Comparison of ENCODE assay signal across 18 cellular contexts in genomic region chr12:25734529-25735180, GRCh38.
DNase-seq lines count a peak whose midpoint lies in the region; ATAC-seq and TF ChIP-seq lines count a peak whose summit lies in the region.
"Had no signal": no experiment of that assay in that cellular context is flagged by ENCODE, and none has a peak within 500 bp of the region (broad histone marks: within the 10 kb centered on the region; RNA-seq: fewer than 3 reads in every experiment).

No MANE protein-coding gene starts in this region.

- H3K9me3 Mint-ChIP-seq in activated CD4-positive, alpha-beta memory T cell treated with anti-CD3 and anti-CD28 coated beads, Interleukin-2, amount 10 ng/mL, durations not matched to agents 7 days and 5 days, result no peaks in the 10 kb centered on the region

- no peak overlapping the region for H3K4me3 Mint-ChIP-seq in activated CD4-positive, alpha-beta memory T cell treated with anti-CD3 and anti-CD28 coated beads, Interleukin-2, amount 10 ng/mL, durations not matched to agents 7 days and 5 days
- H3K4me3 Mint-ChIP-seq: activated naive CD8-positive, alpha-beta T cell treated with anti-CD3 and anti-CD28 coated beads, Interleukin-2, amount 10 ng/mL, durations not matched to agents 7 days and 5 days; stimulated activated effector memory CD8-positive, alpha-beta T cell treated with anti-CD3 and anti-CD28 coated beads, Interleukin-12 subunit alpha, Interleukin-12 subunit beta, amount 100 ng/mL, for 72 hours had no signal

- POLR2A ChIA-PET in activated CD4-positive, alpha-beta memory T cell treated with anti-CD3 and anti-CD28 coated beads, Interleukin-2, amount 10 ng/mL, durations not matched to agents 7 days and 5 days (lab: Charles Lee), result no interaction called here

- CTCF ChIA-PET in activated CD4-positive, alpha-beta memory T cell treated with anti-CD3 and anti-CD28 coated beads, Interleukin-2, amount 10 ng/mL, durations not matched to agents 7 days and 5 days (lab: Charles Lee), result no interaction called here

- TF ChIP-seq POLR2A in GM18505 (IDR thresholded peaks at IDR 0.05; ENCODE audit: borderline replicate concordance, extremely low read depth, insufficient read depth, insufficient read length), result no peak

- no peak overlapping the region for H3K27ac Mint-ChIP-seq in activated CD4-positive, alpha-beta memory T cell treated with anti-CD3 and anti-CD28 coated beads, Interleukin-2, amount 10 ng/mL, durations not matched to agents 7 days and 5 days
- H3K27ac Mint-ChIP-seq: activated naive CD8-positive, alpha-beta T cell treated with anti-CD3 and anti-CD28 coated beads, Interleukin-2, amount 10 ng/mL, durations not matched to agents 7 days and 5 days; stimulated activated effector memory CD8-positive, alpha-beta T cell treated with anti-CD3 and anti-CD28 coated beads, Interleukin-12 subunit alpha, Interleukin-12 subunit beta, amount 100 ng/mL, for 72 hours had no signal

- TF ChIP-seq CTCF in GM20000 (IDR thresholded peaks at IDR 0.05; ENCODE audit: extremely low read depth, missing control alignments), result no peak

- peak; percentile 8 for DNase-seq in GM20000 (ENCODE audit: low spot score)
- peak; percentile 76 for DNase-seq in MV-4-11 (lab: John Stamatoyannopoulos, UW)
- no peak for DNase-seq in activated CD4-positive, alpha-beta T cell treated with anti-CD3 and anti-CD28 coated beads, Interleukin-2, amount 50 U/mL, for 4 hours
- no peak for DNase-seq in activated CD4-positive, alpha-beta memory T cell treated with anti-CD3 and anti-CD28 coated beads, Interleukin-2, amount 10 ng/mL, durations not matched to agents 7 days and 5 days
- no peak for DNase-seq in germinal center (ENCODE audit: low spot score)
- DNase-seq in NCI-H82 (lab: John Stamatoyannopoulos, UW), result no peak
- DNase-seq: activated naive CD8-positive, alpha-beta T cell treated with anti-CD3 and anti-CD28 coated beads, Interleukin-2, amount 10 ng/mL, durations not matched to agents 7 days and 5 days; cerebellar nuclear complex; heart left ventricle; KG1; NCI-H187; retina; SK-N-SH; stimulated activated CD4-positive, alpha-beta T cell treated with anti-CD3 and anti-CD28 coated beads, Interleukin-2, amount 100 ng/mL, for 48 hours; WERI-Rb-1 had no signal

- ATAC-seq in GM18505 (IDR thresholded peaks at IDR 0.05; ENCODE audit: unreplicated experiment) (peak; percentile 81), HG02884 (IDR thresholded peaks at IDR 0.05; ENCODE audit: unreplicated experiment) (peak; percentile 60)
- ATAC-seq: heart left ventricle; stimulated activated effector memory CD8-positive, alpha-beta T cell treated with anti-CD3 and anti-CD28 coated beads, Interleukin-12 subunit alpha, Interleukin-12 subunit beta, amount 100 ng/mL, for 72 hours had no signal

- no peaks in the 10 kb centered on the region for H3K27me3 Mint-ChIP-seq in activated CD4-positive, alpha-beta memory T cell treated with anti-CD3 and anti-CD28 coated beads, Interleukin-2, amount 10 ng/mL, durations not matched to agents 7 days and 5 days
- H3K27me3 Mint-ChIP-seq: activated naive CD8-positive, alpha-beta T cell treated with anti-CD3 and anti-CD28 coated beads, Interleukin-2, amount 10 ng/mL, durations not matched to agents 7 days and 5 days had no signal

- H3K36me3 Mint-ChIP-seq in activated CD4-positive, alpha-beta memory T cell treated with anti-CD3 and anti-CD28 coated beads, Interleukin-2, amount 10 ng/mL, durations not matched to agents 7 days and 5 days (ENCODE audit: low read depth), result no peaks in the 10 kb centered on the region
- H3K36me3 Mint-ChIP-seq: activated naive CD8-positive, alpha-beta T cell treated with anti-CD3 and anti-CD28 coated beads, Interleukin-2, amount 10 ng/mL, durations not matched to agents 7 days and 5 days; stimulated activated effector memory CD8-positive, alpha-beta T cell treated with anti-CD3 and anti-CD28 coated beads, Interleukin-12 subunit alpha, Interleukin-12 subunit beta, amount 100 ng/mL, for 72 hours had no signal

- H3K4me1 Mint-ChIP-seq in activated CD4-positive, alpha-beta memory T cell treated with anti-CD3 and anti-CD28 coated beads, Interleukin-2, amount 10 ng/mL, durations not matched to agents 7 days and 5 days, result no peaks in the 10 kb centered on the region
- H3K4me1 Mint-ChIP-seq: activated naive CD8-positive, alpha-beta T cell treated with anti-CD3 and anti-CD28 coated beads, Interleukin-2, amount 10 ng/mL, durations not matched to agents 7 days and 5 days; stimulated activated effector memory CD8-positive, alpha-beta T cell treated with anti-CD3 and anti-CD28 coated beads, Interleukin-12 subunit alpha, Interleukin-12 subunit beta, amount 100 ng/mL, for 72 hours had no signal

Comparison
In these comparisons a context has a peak if more than half of its experiments do, and no peak if none do; other contexts are left out.
1. DNase-seq: peak in GM20000 (single experiment) and MV-4-11 (single experiment); none in activated CD4-positive, alpha-beta T cell treated with anti-CD3 and anti-CD28 coated beads, Interleukin-2, amount 50 U/mL, for 4 hours (0 of 2), activated CD4-positive, alpha-beta memory T cell treated with anti-CD3 and anti-CD28 coated beads, Interleukin-2, amount 10 ng/mL, durations not matched to agents 7 days and 5 days (single experiment), germinal center (single experiment) and NCI-H82 (single experiment).